8 cellular contexts compared by ENCODE assay signal in genomic region chr6:18155864-18156396, GRCh38. TPM values are rescaled to one million over a fixed set of nuclear protein-coding genes. Genes with fewer than 3 reads are reported as not detected.
DNase-seq lines count a peak whose midpoint lies in the region; ATAC-seq and TF ChIP-seq lines count a peak whose summit lies in the region.

No MANE protein-coding gene starts in this region.

- H3K36me3 ChIP-seq in PC-3 (ENCODE audit: low read depth, low read length) (0 out of 2 replicates have a peak, but pooled peaks cover 5% of the 10 kb centered on the region), osteoblast (ENCODE audit: insufficient read depth, low read length) (peaks cover 5% of the 10 kb centered on the region), upper lobe of left lung (peaks cover 0 to 10% (median 0%) of the 10 kb centered on the region in 4 donors)

- POLR2A ChIA-PET in PC-3 (lab: Charles Lee; ENCODE audit: unreplicated experiment), result no interaction called here

- no peaks in the 10 kb centered on the region for H3K9me2 ChIP-seq in PC-3 (replicated peaks; ENCODE audit: low read length)

- intact Hi-C loops in PC-3 (cut with micrococcal nuclease), result loop anchor here (2.0 to 5.0 kb wide), 3 partner anchors 109 to 449 kb away; partner anchors contain the start of genes DEK and NUP153
- intact Hi-C loops in head of caudate nucleus (cut with DNase I), result loop anchor here (2.0 kb wide), 1 partner anchor 109 kb away; the partner anchor contains the start of gene DEK

- peaks cover 20% of the 10 kb centered on the region for H3K4me1 ChIP-seq in PC-3 (ENCODE audit: insufficient read depth, low read length)
- H3K4me1 ChIP-seq in osteoblast (ENCODE audit: insufficient read depth, low read length), result peaks cover 21% of the 10 kb centered on the region
- peaks cover 19 to 27% (median 23%) of the 10 kb centered on the region in 4 donors for H3K4me1 ChIP-seq in upper lobe of left lung

- H3K79me2 ChIP-seq in PC-3 (ENCODE audit: low read length) (peaks cover 17% of the 10 kb centered on the region), osteoblast (ENCODE audit: insufficient read depth, low read length) (peaks cover 25% of the 10 kb centered on the region)

- no peaks in the 10 kb centered on the region for H3K27me3 ChIP-seq in PC-3 (ENCODE audit: low read length)
- H3K27me3 ChIP-seq in osteoblast (ENCODE audit: insufficient read depth, low read length), result no peaks in the 10 kb centered on the region
- H3K27me3 ChIP-seq in upper lobe of left lung, result no peaks in the 10 kb centered on the region

- TF ChIP-seq EP300 in upper lobe of left lung (IDR thresholded peaks at IDR 0.05), result no peak

- WGBS in upper lobe of left lung, 2 donors, result 0 to 1% methylated on average over 7 to 26 of the region's 26 CpGs

- ATAC-seq in GM21737 (IDR thresholded peaks at IDR 0.05; ENCODE audit: unreplicated experiment), result peak; percentile 43
- ATAC-seq in PC-3, result peak; percentile 52
- peak; percentile 38 to 75 for ATAC-seq in upper lobe of left lung (ENCODE audit: low FRiP score in 2 of 2)

- peak; percentile 59 for TF ChIP-seq CTCF in PC-3 (conservative IDR thresholded peaks at IDR 0.05; ENCODE audit: low read depth, low read length)
- peak; percentile 25 for TF ChIP-seq CTCF in osteoblast (IDR thresholded peaks at IDR 0.05; ENCODE audit: extremely low read depth, low read depth, low read length)
- peak in 5 of 6 experiments; percentile 6 to 40 (median 10) for TF ChIP-seq CTCF in upper lobe of left lung (IDR thresholded peaks at IDR 0.05)

- BruUV-seq in PC-3 (replicated peaks; lab: Mats Ljungman, UMichigan), result TSS peak; percentile 52

- H3K4me3 ChIP-seq in Jurkat, Clone E6-1 (ENCODE audit: low read length), result peak overlapping the region; percentile 87
- H3K4me3 ChIP-seq in PC-3 (ENCODE audit: low read length), result peak overlapping the region; percentile 73
- peak overlapping the region; percentile 96 for H3K4me3 ChIP-seq in osteoblast (ENCODE audit: insufficient read depth, low read length)
- peak overlapping the region; percentile 92 to 99 (median 96) for H3K4me3 ChIP-seq in upper lobe of left lung

- H4K20me1 ChIP-seq in PC-3 (ENCODE audit: low read length) (no peaks in the 10 kb centered on the region), osteoblast (ENCODE audit: insufficient read depth, low read length) (no peaks in the 10 kb centered on the region)

- H3K9me3 ChIP-seq in PC-3 (ENCODE audit: low read length), result no peaks in the 10 kb centered on the region
- H3K9me3 ChIP-seq in osteoblast (ENCODE audit: low read depth, low read length), result no peaks in the 10 kb centered on the region
- no peaks in the 10 kb centered on the region for H3K9me3 ChIP-seq in upper lobe of left lung

- no peaks in the 10 kb centered on the region for H3F3A ChIP-seq in PC-3 (ENCODE audit: low read length, unreplicated experiment)

- H2AFZ ChIP-seq in PC-3 (ENCODE audit: low read length) (peak overlapping the region; percentile 79), osteoblast (ENCODE audit: low read length) (peak overlapping the region; percentile 93)

- peak; percentile 32 for DNase-seq in EH (ENCODE audit: low read depth)
- peak; percentile 54 for DNase-seq in Jurkat, Clone E6-1 (ENCODE audit: low read depth, low spot score)
- peak; percentile 87 for DNase-seq in PC-3
- DNase-seq in activated gamma-delta T cell treated with Interleukin-2 at 50 U/mL for 16 hours, result peak; percentile 29
- DNase-seq in head of caudate nucleus, result peak; percentile 35 to 88 (median 65)
- peak; percentile 82 for DNase-seq in osteoblast (ENCODE audit: insufficient read length, low spot score, missing footprints)
- DNase-seq in upper lobe of left lung, result peak in 1 of 2 donors; percentile 94

- peak overlapping the region; percentile 47 for H3K27ac ChIP-seq in PC-3 (ENCODE audit: low read length)
- H3K27ac ChIP-seq in osteoblast (ENCODE audit: low read depth, low read length), result peak overlapping the region; percentile 66
- peak overlapping the region; percentile 91 to 96 (median 93) for H3K27ac ChIP-seq in upper lobe of left lung

- no peak for TF ChIP-seq POLR2A in upper lobe of left lung (IDR thresholded peaks at IDR 0.05)

- H3K4me2 ChIP-seq in PC-3 (ENCODE audit: low read length) (peak overlapping the region; percentile 76), osteoblast (ENCODE audit: insufficient read depth, low read length) (peak overlapping the region; percentile 94)

- H3K9ac ChIP-seq in PC-3 (ENCODE audit: low read length), result peak overlapping the region; percentile 85

- CTCF ChIA-PET in PC-3 (lab: Charles Lee), result no interaction called here

RNA-seq across cellular contexts. Expression of gene KDM1B, which starts 0.7 kb away (rescaled TPM):
- polyA plus RNA-seq in Jurkat, Clone E6-1 (2012; ENCODE audit: insufficient read depth, insufficient read length), result 29.5 TPM
- total RNA-seq in PC-3 (2014; rRNA removed), result 25.0 and 31.1 TPM in 2 replicates
- total RNA-seq in osteoblast, result 17.7 and 18.6 TPM in 2 replicates
- 10 to 100 TPM; 13.0 to 29.0 (median 22.0) TPM for total RNA-seq in upper lobe of left lung

RNA-seq across cellular contexts. Expression of gene TPMT, which starts 1.1 kb away (rescaled TPM):
- 11.8 TPM for polyA plus RNA-seq in Jurkat, Clone E6-1 (2012; ENCODE audit: insufficient read depth, insufficient read length)
- total RNA-seq in PC-3 (2014; rRNA removed) (17.5 and 19.8 TPM in 2 replicates), osteoblast (11.9 and 13.0 TPM in 2 replicates), upper lobe of left lung (10 to 100 TPM in 4 of 6 donors, 1 to 10 TPM in 2; 5.2 to 12.2 (median 10.7) TPM)

RNA-seq across cellular contexts. Expression of gene NHLRC1, which starts 33.5 kb away (rescaled TPM):
- polyA plus RNA-seq in Jurkat, Clone E6-1 (2012; ENCODE audit: insufficient read depth, insufficient read length), result not detected
- total RNA-seq in PC-3 (2014; rRNA removed) (0.81 and 1.3 TPM in 2 replicates), osteoblast (2.4 and 2.9 TPM in 2 replicates), upper lobe of left lung (1 to 10 TPM in 4 of 6 donors, not detected in 2; 1.9 to 4.1 (median 3.0) TPM)
